Comparison of ENCODE assay signal across 1 cellular context in the genomic region with DNA sequence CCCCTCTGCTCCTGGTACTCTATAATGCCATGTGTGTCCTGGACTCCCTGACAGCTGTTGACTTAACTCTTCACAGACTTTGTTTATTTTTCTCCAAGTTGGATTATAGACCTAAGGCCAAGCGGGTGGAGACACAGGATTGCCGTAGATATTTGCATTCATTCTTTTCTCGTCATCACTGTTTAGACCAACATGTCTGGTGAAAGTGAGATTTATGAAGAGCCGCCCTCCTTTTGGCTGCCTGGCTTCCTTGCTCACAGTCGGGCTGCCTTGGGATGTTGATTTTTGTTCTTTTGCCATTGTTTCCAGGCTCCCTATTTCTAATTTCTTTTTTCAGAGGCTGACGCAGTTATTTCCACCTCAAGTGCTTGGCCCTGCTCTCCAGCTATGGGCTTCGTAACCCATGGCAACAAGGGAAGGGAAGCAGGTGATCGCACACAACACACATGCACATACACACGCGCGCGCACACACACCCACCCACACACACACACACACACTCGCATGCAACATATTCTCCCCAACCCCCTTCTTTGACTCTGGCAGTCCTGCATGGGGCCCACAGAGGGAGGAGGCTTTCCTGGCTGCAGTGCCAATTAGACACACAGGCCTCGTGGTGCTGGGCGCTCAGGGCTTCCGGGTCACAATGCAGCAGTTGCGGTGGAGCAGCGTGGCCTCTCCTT.
TF ChIP-seq lines count a peak whose summit lies in the region.

No MANE protein-coding gene starts in this region.

TF ChIP-seq in HepG2, 621 proteins besides CTCF, POLR2A, EP300 and RAD21 (continued from another document):
- TF ChIP-seq, protein P1, sequence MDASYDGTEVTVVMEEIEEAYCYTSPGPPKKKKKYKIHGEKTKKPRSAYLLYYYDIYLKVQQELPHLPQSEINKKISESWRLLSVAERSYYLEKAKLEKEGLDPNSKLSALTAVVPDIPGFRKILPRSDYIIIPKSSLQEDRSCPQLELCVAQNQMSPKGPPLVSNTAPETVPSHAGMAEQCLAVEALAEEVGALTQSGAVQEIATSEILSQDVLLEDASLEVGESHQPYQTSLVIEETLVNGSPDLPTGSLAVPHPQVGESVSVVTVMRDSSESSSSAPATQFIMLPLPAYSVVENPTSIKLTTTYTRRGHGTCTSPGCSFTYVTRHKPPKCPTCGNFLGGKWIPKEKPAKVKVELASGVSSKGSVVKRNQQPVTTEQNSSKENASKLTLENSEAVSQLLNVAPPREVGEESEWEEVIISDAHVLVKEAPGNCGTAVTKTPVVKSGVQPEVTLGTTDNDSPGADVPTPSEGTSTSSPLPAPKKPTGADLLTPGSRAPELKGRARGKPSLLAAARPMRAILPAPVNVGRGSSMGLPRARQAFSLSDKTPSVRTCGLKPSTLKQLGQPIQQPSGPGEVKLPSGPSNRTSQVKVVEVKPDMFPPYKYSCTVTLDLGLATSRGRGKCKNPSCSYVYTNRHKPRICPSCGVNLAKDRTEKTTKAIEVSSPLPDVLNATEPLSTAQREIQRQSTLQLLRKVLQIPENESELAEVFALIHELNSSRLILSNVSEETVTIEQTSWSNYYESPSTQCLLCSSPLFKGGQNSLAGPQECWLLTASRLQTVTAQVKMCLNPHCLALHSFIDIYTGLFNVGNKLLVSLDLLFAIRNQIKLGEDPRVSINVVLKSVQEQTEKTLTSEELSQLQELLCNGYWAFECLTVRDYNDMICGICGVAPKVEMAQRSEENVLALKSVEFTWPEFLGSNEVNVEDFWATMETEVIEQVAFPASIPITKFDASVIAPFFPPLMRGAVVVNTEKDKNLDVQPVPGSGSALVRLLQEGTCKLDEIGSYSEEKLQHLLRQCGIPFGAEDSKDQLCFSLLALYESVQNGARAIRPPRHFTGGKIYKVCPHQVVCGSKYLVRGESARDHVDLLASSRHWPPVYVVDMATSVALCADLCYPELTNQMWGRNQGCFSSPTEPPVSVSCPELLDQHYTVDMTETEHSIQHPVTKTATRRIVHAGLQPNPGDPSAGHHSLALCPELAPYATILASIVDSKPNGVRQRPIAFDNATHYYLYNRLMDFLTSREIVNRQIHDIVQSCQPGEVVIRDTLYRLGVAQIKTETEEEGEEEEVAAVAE (CRISPR knock-in tag; IDR thresholded peaks at IDR 0.05; ENCODE audit: borderline replicate concordance) = no peak
- no peak for TF ChIP-seq ZNF607 (CRISPR knock-in tag; IDR thresholded peaks at IDR 0.05; ENCODE audit: borderline replicate concordance)
- no peak for TF ChIP-seq ZBTB38 (CRISPR knock-in tag; IDR thresholded peaks at IDR 0.05)
- no peak for TF ChIP-seq CBX2 (IDR thresholded peaks at IDR 0.05; ENCODE audit: low read depth, low read length)
- TF ChIP-seq CBX2 (CRISPR knock-in tag; IDR thresholded peaks at IDR 0.05; ENCODE audit: low read depth) = no peak
- no peak for TF ChIP-seq CCDC6 (CRISPR knock-in tag; IDR thresholded peaks at IDR 0.05)
- TF ChIP-seq, protein P2, sequence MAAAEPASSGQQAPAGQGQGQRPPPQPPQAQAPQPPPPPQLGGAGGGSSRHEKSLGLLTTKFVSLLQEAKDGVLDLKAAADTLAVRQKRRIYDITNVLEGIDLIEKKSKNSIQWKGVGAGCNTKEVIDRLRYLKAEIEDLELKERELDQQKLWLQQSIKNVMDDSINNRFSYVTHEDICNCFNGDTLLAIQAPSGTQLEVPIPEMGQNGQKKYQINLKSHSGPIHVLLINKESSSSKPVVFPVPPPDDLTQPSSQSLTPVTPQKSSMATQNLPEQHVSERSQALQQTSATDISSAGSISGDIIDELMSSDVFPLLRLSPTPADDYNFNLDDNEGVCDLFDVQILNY (CRISPR knock-in tag; conservative IDR thresholded peaks at IDR 0.05) = no peak
- TF ChIP-seq, protein P3, sequence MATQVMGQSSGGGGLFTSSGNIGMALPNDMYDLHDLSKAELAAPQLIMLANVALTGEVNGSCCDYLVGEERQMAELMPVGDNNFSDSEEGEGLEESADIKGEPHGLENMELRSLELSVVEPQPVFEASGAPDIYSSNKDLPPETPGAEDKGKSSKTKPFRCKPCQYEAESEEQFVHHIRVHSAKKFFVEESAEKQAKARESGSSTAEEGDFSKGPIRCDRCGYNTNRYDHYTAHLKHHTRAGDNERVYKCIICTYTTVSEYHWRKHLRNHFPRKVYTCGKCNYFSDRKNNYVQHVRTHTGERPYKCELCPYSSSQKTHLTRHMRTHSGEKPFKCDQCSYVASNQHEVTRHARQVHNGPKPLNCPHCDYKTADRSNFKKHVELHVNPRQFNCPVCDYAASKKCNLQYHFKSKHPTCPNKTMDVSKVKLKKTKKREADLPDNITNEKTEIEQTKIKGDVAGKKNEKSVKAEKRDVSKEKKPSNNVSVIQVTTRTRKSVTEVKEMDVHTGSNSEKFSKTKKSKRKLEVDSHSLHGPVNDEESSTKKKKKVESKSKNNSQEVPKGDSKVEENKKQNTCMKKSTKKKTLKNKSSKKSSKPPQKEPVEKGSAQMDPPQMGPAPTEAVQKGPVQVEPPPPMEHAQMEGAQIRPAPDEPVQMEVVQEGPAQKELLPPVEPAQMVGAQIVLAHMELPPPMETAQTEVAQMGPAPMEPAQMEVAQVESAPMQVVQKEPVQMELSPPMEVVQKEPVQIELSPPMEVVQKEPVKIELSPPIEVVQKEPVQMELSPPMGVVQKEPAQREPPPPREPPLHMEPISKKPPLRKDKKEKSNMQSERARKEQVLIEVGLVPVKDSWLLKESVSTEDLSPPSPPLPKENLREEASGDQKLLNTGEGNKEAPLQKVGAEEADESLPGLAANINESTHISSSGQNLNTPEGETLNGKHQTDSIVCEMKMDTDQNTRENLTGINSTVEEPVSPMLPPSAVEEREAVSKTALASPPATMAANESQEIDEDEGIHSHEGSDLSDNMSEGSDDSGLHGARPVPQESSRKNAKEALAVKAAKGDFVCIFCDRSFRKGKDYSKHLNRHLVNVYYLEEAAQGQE (IDR thresholded peaks at IDR 0.05; ENCODE audit: borderline replicate concordance in 1 of 2, low read depth in 1 of 2, low read length in 2 of 2) = no peak
TF ChIP-seq in HepG2: peak in this region for 5.
